ENCODE assay signal across 18 cellular contexts in genomic region chr1:147781056-147781471, GRCh38. TPM values are rescaled to one million over a fixed set of nuclear protein-coding genes. Genes with fewer than 3 reads are reported as not detected.
DNase-seq lines count a peak whose midpoint lies in the region; ATAC-seq and TF ChIP-seq lines count a peak whose summit lies in the region.
"Had no signal": no experiment of that assay in that cellular context is flagged by ENCODE, and none has a peak within 500 bp of the region (broad histone marks: within the 10 kb centered on the region; RNA-seq: fewer than 3 reads in every experiment).

No MANE protein-coding gene starts in this region.

- no peak overlapping the region for H2AK9ac ChIP-seq in IMR-90 (replicated peaks; ENCODE audit: low read depth, low read length, poor library complexity)

- no peak for TF ChIP-seq RAD21 in IMR-90 (IDR thresholded peaks at IDR 0.05; ENCODE audit: low read length)

- H3K9me3 Mint-ChIP-seq in endodermal cell: no peaks in the 10 kb centered on the region
- no peaks in the 10 kb centered on the region for H3K9me3 Mint-ChIP-seq in CD4-positive, alpha-beta T cell
- no peaks in the 10 kb centered on the region for H3K9me3 Mint-ChIP-seq in activated naive CD8-positive, alpha-beta T cell treated with anti-CD3 and anti-CD28 coated beads for 36 hours
- H3K9me3 Mint-ChIP-seq: activated T-helper 2 cell treated with anti-CD3 and anti-CD28 coated beads, Interferon-gamma antibody, Interleukin-2, Interleukin-4, amounts not matched to agents 10 μg/mL and 5 μg/mL and 100 μg/mL, durations not matched to agents 14 hours and 24 hours and 36 hours; CD14-positive monocyte had no signal

- H3K36me3 ChIP-seq in IMR-90 (ENCODE audit: control insufficient read depth, insufficient read depth, low read length) (no peaks in the 10 kb centered on the region), endodermal cell (ENCODE audit: control insufficient read depth, insufficient read depth, low read length) (no peaks in the 10 kb centered on the region), kidney epithelial cell (ENCODE audit: control insufficient read depth, insufficient read depth, low read length) (no peaks in the 10 kb centered on the region)
- H3K36me3 ChIP-seq: colonic mucosa had no signal

- no TSS peak for BruUV-seq in IMR-90 (replicated peaks; lab: Mats Ljungman, UMichigan)

- H3K27ac ChIP-seq in IMR-90 (ENCODE audit: insufficient read depth, low read length) (no peak overlapping the region), endodermal cell (ENCODE audit: low read depth, low read length) (no peak overlapping the region)
- H3K27ac ChIP-seq in CD4-positive, alpha-beta T cell (ENCODE audit: low read depth, low read length): no peak overlapping the region
- H3K27ac ChIP-seq: colonic mucosa, parathyroid adenoma had no signal

- H3K56ac ChIP-seq in IMR-90 (ENCODE audit: extremely low read depth, insufficient read depth, low read length): no peak overlapping the region

- no peak overlapping the region for H3K4me3 Mint-ChIP-seq in endodermal cell
- H3K4me3 Mint-ChIP-seq in CD4-positive, alpha-beta T cell: no peak overlapping the region
- no peak overlapping the region for H3K4me3 Mint-ChIP-seq in activated naive CD8-positive, alpha-beta T cell treated with anti-CD3 and anti-CD28 coated beads for 36 hours
- H3K4me3 Mint-ChIP-seq: CD14-positive monocyte had no signal

- H4K91ac ChIP-seq in IMR-90 (ENCODE audit: insufficient read depth, low read depth, low read length): no peak overlapping the region

- in situ Hi-C loops in IMR-90 (cut with MboI; ENCODE audit: low sequenced_read_pairs): no loop called here

- dilution Hi-C loops in IMR-90 (cut with HindIII; ENCODE audit: low sequenced_read_pairs, unreplicated experiment): no loop called here

- no peaks in the 10 kb centered on the region for H3K36me3 Mint-ChIP-seq in endodermal cell (ENCODE audit: low read depth)
- no peaks in the 10 kb centered on the region for H3K36me3 Mint-ChIP-seq in CD4-positive, alpha-beta T cell (ENCODE audit: low read depth)
- H3K36me3 Mint-ChIP-seq in activated naive CD8-positive, alpha-beta T cell treated with anti-CD3 and anti-CD28 coated beads for 36 hours: no peaks in the 10 kb centered on the region
- H3K36me3 Mint-ChIP-seq: CD14-positive monocyte had no signal

- no peak overlapping the region for H2AK5ac ChIP-seq in IMR-90 (ENCODE audit: low read depth, low read length)

- H3K9me1 ChIP-seq in IMR-90 (ENCODE audit: insufficient read depth, low read length): no peaks in the 10 kb centered on the region

- CTCF ChIA-PET in IMR-90 (lab: Yijun Ruan, JAX): no interaction called here
- CTCF ChIA-PET in CD4-positive, alpha-beta T cell (lab: Charles Lee): no interaction called here

- no peak overlapping the region for H3K27ac Mint-ChIP-seq in endodermal cell
- no peak overlapping the region for H3K27ac Mint-ChIP-seq in CD4-positive, alpha-beta T cell
- no peak overlapping the region for H3K27ac Mint-ChIP-seq in activated naive CD8-positive, alpha-beta T cell treated with anti-CD3 and anti-CD28 coated beads for 36 hours
- H3K27ac Mint-ChIP-seq: activated T-helper 2 cell treated with anti-CD3 and anti-CD28 coated beads, Interferon-gamma antibody, Interleukin-2, Interleukin-4, amounts not matched to agents 10 μg/mL and 5 μg/mL and 100 μg/mL, durations not matched to agents 14 hours and 24 hours and 36 hours; CD14-positive monocyte had no signal

- H3K9ac ChIP-seq in IMR-90 (ENCODE audit: low read depth, low read length) (no peak overlapping the region), endodermal cell (ENCODE audit: extremely low read depth, low read length, poor library complexity, severe bottlenecking) (no peak overlapping the region)
- H3K9ac ChIP-seq: parathyroid adenoma had no signal

- H2AFZ ChIP-seq in IMR-90 (replicated peaks; ENCODE audit: low read length, poor library complexity): no peak overlapping the region
- H2AFZ ChIP-seq: parathyroid adenoma had no signal

- no peak overlapping the region for H3K14ac ChIP-seq in IMR-90 (replicated peaks; ENCODE audit: low read depth, low read length)

- H3K79me1 ChIP-seq in IMR-90 (ENCODE audit: low read depth in 1 of 2, low read length in 2 of 2): no peaks in the 10 kb centered on the region

- H3K27me3 Mint-ChIP-seq in endodermal cell (ENCODE audit: insufficient read depth): peaks cover 15% of the 10 kb centered on the region
- peaks cover 56% of the 10 kb centered on the region for H3K27me3 Mint-ChIP-seq in CD4-positive, alpha-beta T cell
- peaks cover 22% of the 10 kb centered on the region for H3K27me3 Mint-ChIP-seq in activated naive CD8-positive, alpha-beta T cell treated with anti-CD3 and anti-CD28 coated beads for 36 hours

- H3K9me3 ChIP-seq in IMR-90 (ENCODE audit: control insufficient read depth, insufficient read depth, low read length) (no peaks in the 10 kb centered on the region), endodermal cell (ENCODE audit: control insufficient read depth, low read length) (no peaks in the 10 kb centered on the region)
- no peaks in the 10 kb centered on the region for H3K9me3 ChIP-seq in CD4-positive, alpha-beta T cell (ENCODE audit: control insufficient read depth, low read length)
- H3K9me3 ChIP-seq: colonic mucosa had no signal

- H3K4me1 ChIP-seq in IMR-90 (ENCODE audit: control insufficient read depth, insufficient read depth, low read length) (no peaks in the 10 kb centered on the region), endodermal cell (ENCODE audit: control insufficient read depth, insufficient read depth, low read length) (peaks cover 8% of the 10 kb centered on the region)
- H3K4me1 ChIP-seq: colonic mucosa, parathyroid adenoma had no signal

- H3K4me1 Mint-ChIP-seq in endodermal cell: peaks cover 35% of the 10 kb centered on the region
- H3K4me1 Mint-ChIP-seq in CD4-positive, alpha-beta T cell (ENCODE audit: low read depth): no peaks in the 10 kb centered on the region
- no peaks in the 10 kb centered on the region for H3K4me1 Mint-ChIP-seq in activated naive CD8-positive, alpha-beta T cell treated with anti-CD3 and anti-CD28 coated beads for 36 hours
- H3K4me1 Mint-ChIP-seq: CD14-positive monocyte had no signal

- H3K4me3 ChIP-seq in IMR-90 (ENCODE audit: insufficient read depth, low read depth, low read length) (no peak overlapping the region), endodermal cell (ENCODE audit: low read length) (peak overlapping the region; percentile 26), kidney epithelial cell (ENCODE audit: low read depth, low read length) (no peak overlapping the region)
- H3K4me3 ChIP-seq: colonic mucosa had no signal

- TF ChIP-seq CTCF in IMR-90 (conservative IDR thresholded peaks at IDR 0.05; ENCODE audit: low read depth, low read length) (no peak), endodermal cell (conservative IDR thresholded peaks at IDR 0.05) (no peak), kidney epithelial cell (IDR thresholded peaks at IDR 0.05; ENCODE audit: insufficient read depth, low read length, poor library complexity, severe bottlenecking) (no peak)
- no peak for TF ChIP-seq CTCF in CD4-positive, alpha-beta T cell (IDR thresholded peaks at IDR 0.05)

- no peak overlapping the region for H2BK15ac ChIP-seq in IMR-90 (ENCODE audit: low read depth, low read length)

- ATAC-seq in IMR-90 (ENCODE audit: low read depth) (no peak), GM21717 (IDR thresholded peaks at IDR 0.05; ENCODE audit: unreplicated experiment) (no peak)
- ATAC-seq in CD4-positive, alpha-beta T cell (ENCODE audit: poor library complexity): no peak

- no peak overlapping the region for H3K18ac ChIP-seq in IMR-90 (ENCODE audit: low read depth, low read length)

- H2BK20ac ChIP-seq in IMR-90 (ENCODE audit: low read depth, low read length): no peak overlapping the region

- no peak overlapping the region for H3K23ac ChIP-seq in IMR-90 (ENCODE audit: low read depth, low read length)

- TF ChIP-seq POLR2A in IMR-90 (IDR thresholded peaks at IDR 0.05; ENCODE audit: low read depth, low read length) (no peak), erythroblast (IDR thresholded peaks at IDR 0.05; ENCODE audit: low read length) (no peak)

- no CpG with 5 or more reads among the region's 3 CpGs for WGBS in IMR-90 (ENCODE audit: extremely low coverage in 2 of 2, insufficient read length in 1 of 2), 2 experiments
- 47 to 50% methylated on average over 3 of the region's 3 CpGs for WGBS in endodermal cell (ENCODE audit: insufficient coverage in 1 of 2, insufficient read length in 1 of 2), 2 experiments

- no peak overlapping the region for H3K4me2 ChIP-seq in IMR-90 (ENCODE audit: low read depth, low read length)

- H4K20me1 ChIP-seq in IMR-90 (ENCODE audit: insufficient read depth, low read length): no peaks in the 10 kb centered on the region

- H3K27me3 ChIP-seq in IMR-90 (ENCODE audit: control insufficient read depth, insufficient read depth, low read length) (no peaks in the 10 kb centered on the region), endodermal cell (ENCODE audit: control insufficient read depth, insufficient read depth, low read length, poor library complexity, severe bottlenecking) (peaks cover 10% of the 10 kb centered on the region), kidney epithelial cell (ENCODE audit: control insufficient read depth, insufficient read depth, low read length) (peaks cover 2% of the 10 kb centered on the region)
- H3K27me3 ChIP-seq in CD4-positive, alpha-beta T cell (ENCODE audit: control insufficient read depth, insufficient read depth, low read length): no peaks in the 10 kb centered on the region
- H3K27me3 ChIP-seq: colonic mucosa had no signal

- no peak overlapping the region for H4K8ac ChIP-seq in IMR-90 (ENCODE audit: low read depth in 2 of 2, low read length in 2 of 2)

- H2BK5ac ChIP-seq in IMR-90 (ENCODE audit: low read depth, low read length, poor library complexity, severe bottlenecking): no peak overlapping the region

- no peak overlapping the region for H4K5ac ChIP-seq in IMR-90 (ENCODE audit: low read depth, low read length)

- POLR2A ChIA-PET in IMR-90 (lab: Charles Lee; ENCODE audit: unreplicated experiment): no interaction called here
- POLR2A ChIA-PET in CD4-positive, alpha-beta T cell (lab: Charles Lee): no interaction called here

- H3K4ac ChIP-seq in IMR-90 (ENCODE audit: low read depth, low read length): no peak overlapping the region

- DNase-seq in A172 (ENCODE audit: low spot score): peak; percentile 40
- DNase-seq in IMR-90: peak; percentile 3
- DNase-seq in endodermal cell: peak; percentile 57
- peak; percentile 18 for DNase-seq in kidney epithelial cell (ENCODE audit: low read depth)
- no peak for DNase-seq in CD4-positive, alpha-beta T cell
- no peak for DNase-seq in activated naive CD8-positive, alpha-beta T cell treated with anti-CD3 and anti-CD28 coated beads for 36 hours
- no peak for DNase-seq in erythroblast (lab: John Stamatoyannopoulos, UW)
- DNase-seq: amniotic stem cell; colonic mucosa; DMS79; head of caudate nucleus; kidney; stimulated activated naive CD4-positive, alpha-beta T cell treated with Interleukin-2 at 50 U/mL for 16 hours had no signal

- H2BK120ac ChIP-seq in IMR-90 (ENCODE audit: low read depth, low read length): no peak overlapping the region

- intact Hi-C loops in IMR-90 (cut with micrococcal nuclease): no loop called here
- intact Hi-C loops in CD4-positive, alpha-beta T cell (cut with DNase I, micrococcal nuclease): no loop called here

RNA-seq across cellular contexts. Expression of gene GJA5, which starts 20.7 kb away (rescaled TPM):
- not detected in 2 replicates for total RNA-seq in A172 (2014; rRNA removed; shearing (Covaris generic))
- total RNA-seq in IMR-90 (2012; rRNA removed) (not detected in 2 replicates), endodermal cell (1 to 10 TPM; 1.4 to 1.6 TPM), kidney epithelial cell (0.14 and 0.29 TPM in 2 replicates)
- 0.07 TPM in 1 of 2 replicates, not detected in the other for polyA plus RNA-seq in IMR-90 (2012; rRNA removed)
- 0.02 TPM in 2 replicates for polyA plus RNA-seq in IMR-90 (2012; cell fraction: cytosol; rRNA removed)
- 0.01 TPM in 1 of 2 replicates, not detected in the other for polyA plus RNA-seq in IMR-90 (2012; cell fraction: nucleus; rRNA removed; ENCODE audit: low replicate concordance)
- 2.2 TPM for polyA plus RNA-seq in endodermal cell (2013, experiment 1 of 2)
- polyA plus RNA-seq in endodermal cell (2013, experiment 2 of 2): 1.9 TPM
- not detected for total RNA-seq in CD4-positive, alpha-beta T cell
- total RNA-seq in activated naive CD8-positive, alpha-beta T cell treated with anti-CD3 and anti-CD28 coated beads for 36 hours: not detected
- total RNA-seq: A673; activated T-helper 2 cell treated with anti-CD3 and anti-CD28 coated beads, Interferon-gamma antibody, Interleukin-2, Interleukin-4, amounts not matched to agents 10 μg/mL and 5 μg/mL and 100 μg/mL, durations not matched to agents 14 hours and 24 hours and 36 hours had no signal
- polyA plus RNA-seq: CD14-positive monocyte had no signal

Comparison
In these comparisons a context has a peak if more than half of its experiments do, and no peak if none do; other contexts are left out.
1. DNase-seq: peak in A172 (single experiment), IMR-90 (single experiment), endodermal cell (single experiment) and kidney epithelial cell (single experiment); none in CD4-positive, alpha-beta T cell (0 of 10), activated naive CD8-positive, alpha-beta T cell treated with anti-CD3 and anti-CD28 coated beads for 36 hours (single experiment) and erythroblast (0 of 2).